ENCODE assay signal across 1 cellular context in genomic region chr6:7324520-7324919, GRCh38.
TF ChIP-seq lines count a peak whose summit lies in the region.

No MANE protein-coding gene starts in this region.

TF ChIP-seq in H1, 55 proteins besides CTCF, POLR2A, EP300 and RAD21:
- TF ChIP-seq HDAC6 (IDR thresholded peaks at IDR 0.05; ENCODE audit: low read depth, low read length), result no peak
- no peak for TF ChIP-seq POLR2AphosphoS5 (IDR thresholded peaks at IDR 0.05; ENCODE audit: low read depth, low read length)
- TF ChIP-seq TCF12 (IDR thresholded peaks at IDR 0.05; ENCODE audit: low read depth, low read length), result no peak
TF ChIP-seq in H1: peak in this region for 0.
